Comparison of ENCODE assay signal across 1 cellular context in genomic region chr4:87932718-87933136, GRCh38.
TF ChIP-seq lines count a peak whose summit lies in the region.

No MANE protein-coding gene starts in this region.

TF ChIP-seq in GM23338, 12 proteins besides CTCF, POLR2A, EP300 and RAD21 (continued from another document):
- TF ChIP-seq, protein P1, sequence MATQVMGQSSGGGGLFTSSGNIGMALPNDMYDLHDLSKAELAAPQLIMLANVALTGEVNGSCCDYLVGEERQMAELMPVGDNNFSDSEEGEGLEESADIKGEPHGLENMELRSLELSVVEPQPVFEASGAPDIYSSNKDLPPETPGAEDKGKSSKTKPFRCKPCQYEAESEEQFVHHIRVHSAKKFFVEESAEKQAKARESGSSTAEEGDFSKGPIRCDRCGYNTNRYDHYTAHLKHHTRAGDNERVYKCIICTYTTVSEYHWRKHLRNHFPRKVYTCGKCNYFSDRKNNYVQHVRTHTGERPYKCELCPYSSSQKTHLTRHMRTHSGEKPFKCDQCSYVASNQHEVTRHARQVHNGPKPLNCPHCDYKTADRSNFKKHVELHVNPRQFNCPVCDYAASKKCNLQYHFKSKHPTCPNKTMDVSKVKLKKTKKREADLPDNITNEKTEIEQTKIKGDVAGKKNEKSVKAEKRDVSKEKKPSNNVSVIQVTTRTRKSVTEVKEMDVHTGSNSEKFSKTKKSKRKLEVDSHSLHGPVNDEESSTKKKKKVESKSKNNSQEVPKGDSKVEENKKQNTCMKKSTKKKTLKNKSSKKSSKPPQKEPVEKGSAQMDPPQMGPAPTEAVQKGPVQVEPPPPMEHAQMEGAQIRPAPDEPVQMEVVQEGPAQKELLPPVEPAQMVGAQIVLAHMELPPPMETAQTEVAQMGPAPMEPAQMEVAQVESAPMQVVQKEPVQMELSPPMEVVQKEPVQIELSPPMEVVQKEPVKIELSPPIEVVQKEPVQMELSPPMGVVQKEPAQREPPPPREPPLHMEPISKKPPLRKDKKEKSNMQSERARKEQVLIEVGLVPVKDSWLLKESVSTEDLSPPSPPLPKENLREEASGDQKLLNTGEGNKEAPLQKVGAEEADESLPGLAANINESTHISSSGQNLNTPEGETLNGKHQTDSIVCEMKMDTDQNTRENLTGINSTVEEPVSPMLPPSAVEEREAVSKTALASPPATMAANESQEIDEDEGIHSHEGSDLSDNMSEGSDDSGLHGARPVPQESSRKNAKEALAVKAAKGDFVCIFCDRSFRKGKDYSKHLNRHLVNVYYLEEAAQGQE (IDR thresholded peaks at IDR 0.05; ENCODE audit: unreplicated experiment), result no peak
- TF ChIP-seq POLR2AphosphoS5 (IDR thresholded peaks at IDR 0.05; ENCODE audit: low read depth), result no peak
- TF ChIP-seq CREB1 (CRISPR knock-in tag; IDR thresholded peaks at IDR 0.05; ENCODE audit: low read depth), result peak; percentile 41; the same call in 1 of the 2 replicates
